8 cellular contexts compared by ENCODE assay signal in genomic region chr15:80779658-80780415, GRCh38. TPM values are rescaled to one million over a fixed set of nuclear protein-coding genes. Genes with fewer than 3 reads are reported as not detected.
DNase-seq lines count a peak whose midpoint lies in the region; ATAC-seq and TF ChIP-seq lines count a peak whose summit lies in the region.

No MANE protein-coding gene starts in this region.

- H3K79me1 ChIP-seq in mesendoderm (ENCODE audit: low read length) = no peaks in the 10 kb centered on the region

- ATAC-seq in HG03432 (IDR thresholded peaks at IDR 0.05; ENCODE audit: unreplicated experiment) = no peak
- ATAC-seq in GM18505 (IDR thresholded peaks at IDR 0.05; ENCODE audit: unreplicated experiment) = no peak
- ATAC-seq in HG03095 (IDR thresholded peaks at IDR 0.05; ENCODE audit: unreplicated experiment) = no peak

- no peaks in the 10 kb centered on the region for H3K79me2 ChIP-seq in mesendoderm (ENCODE audit: control insufficient read depth, insufficient read depth, low read length)

- no peak overlapping the region for H4K5ac ChIP-seq in mesendoderm (ENCODE audit: low read length)

- H3K23ac ChIP-seq in mesendoderm (ENCODE audit: low read length) = no peak overlapping the region

- no peak overlapping the region for H2BK5ac ChIP-seq in mesendoderm (ENCODE audit: low read length)

- no peak overlapping the region for H3K27ac ChIP-seq in mesendoderm (ENCODE audit: low read depth, low read length)

- no CpG with 5 or more reads among the region's 45 CpGs for WGBS in mesendoderm (ENCODE audit: extremely low coverage, insufficient coverage, low lambda C conversion rate)

- no peak overlapping the region for H2BK120ac ChIP-seq in mesendoderm (ENCODE audit: low read depth, low read length)

- H2AK5ac ChIP-seq in mesendoderm (ENCODE audit: low read length) = no peak overlapping the region

- no peak overlapping the region for H2BK15ac ChIP-seq in mesendoderm (replicated peaks; ENCODE audit: low read depth)

- H3K9ac ChIP-seq in mesendoderm (ENCODE audit: low read length) = no peak overlapping the region

- no peaks in the 10 kb centered on the region for H3K36me3 ChIP-seq in mesendoderm (ENCODE audit: control insufficient read depth, insufficient read depth, low read length)

- no peak overlapping the region for H4K8ac ChIP-seq in mesendoderm (ENCODE audit: low read depth, low read length)

- H3K4me3 ChIP-seq in mesendoderm (ENCODE audit: low read length) = no peak overlapping the region

- no peak overlapping the region for H3K18ac ChIP-seq in mesendoderm (ENCODE audit: low read length)

- peak overlapping the region; percentile 57 for H3K4me2 ChIP-seq in mesendoderm (ENCODE audit: low read length)

- TF ChIP-seq POLR2A in GM18505 (IDR thresholded peaks at IDR 0.05; ENCODE audit: borderline replicate concordance, extremely low read depth, insufficient read depth, insufficient read length) = no peak

- DNase-seq in DMS 273 (lab: John Stamatoyannopoulos, UW; ENCODE audit: unreplicated experiment) = peak; percentile 72
- DNase-seq in DMS 273 treated with DMSO at 0.1 percent for 48 hours (lab: John Stamatoyannopoulos, UW) = no peak
- peak; percentile 42 for DNase-seq in NCI-H524 treated with DMSO at 0.1 percent for 48 hours (lab: John Stamatoyannopoulos, UW)
- DNase-seq in ecto neural progenitor cell (ENCODE audit: low spot score) = peak; percentile 55
- peak; percentile 45 for DNase-seq in mesendoderm

- H3K27me3 ChIP-seq in mesendoderm (ENCODE audit: insufficient read depth, low read length, poor library complexity) = peaks cover 5% of the 10 kb centered on the region

- no peak overlapping the region for H3K4ac ChIP-seq in mesendoderm (ENCODE audit: low read depth, low read length)

- H3K56ac ChIP-seq in mesendoderm (ENCODE audit: low read length) = no peak overlapping the region

- H3K4me1 ChIP-seq in mesendoderm (ENCODE audit: control insufficient read depth, low read depth, low read length) = no peaks in the 10 kb centered on the region

RNA-seq across cellular contexts. Expression of gene CEMIP, which starts 0.7 kb away (rescaled TPM):
- 0.08 TPM for polyA plus RNA-seq in mesendoderm (2013, experiment 1 of 2)
- polyA plus RNA-seq in mesendoderm (2013, experiment 2 of 2) = 0.06 TPM
